ENCODE assay signal across 29 cellular contexts in genomic region chr20:60599381-60599780, GRCh38.
"Had no signal": no experiment of that assay in that cellular context is flagged by ENCODE, and none has a peak within 500 bp of the region (broad histone marks: within the 10 kb centered on the region; RNA-seq: fewer than 3 reads in every experiment).

No MANE protein-coding gene starts in this region.

- H3K9me3 Mint-ChIP-seq: stimulated activated effector memory CD8-positive, alpha-beta T cell treated with anti-CD3 and anti-CD28 coated beads, Interleukin-12 subunit alpha, Interleukin-12 subunit beta, amount 100 ng/mL, for 72 hours; type B pancreatic cell had no signal

- H3K27me3 Mint-ChIP-seq: stimulated activated memory B cell treated with anti-CD40 and anti-IgM and Interleukin-4, amounts not matched to agents 10 μg/mL and 1 μg/mL and 100 μg/mL, for 72 hours; stimulated activated naive B cell treated with anti-CD40 and anti-IgM and Interleukin-4, amounts not matched to agents 10 μg/mL and 1 μg/mL and 100 μg/mL, for 72 hours; stimulated activated naive CD8-positive, alpha-beta T cell treated with anti-CD3 and anti-CD28 coated beads, Interleukin-15, amount 100 ng/mL, for 72 hours; stimulated activated naive CD8-positive, alpha-beta T cell treated with anti-CD3 and anti-CD28 coated beads, Interleukin-15, Interleukin-2, amounts not matched to agents 100 ng/mL and 50 ng/mL, for 24 hours had no signal

- H3K27ac ChIP-seq: stomach, suprapubic skin, testis, thoracic aorta, thyroid gland, tibial artery, tibial nerve, transverse colon, upper lobe of left lung, upper lobe of right lung, uterus, vagina had no signal

- DNase-seq: stimulated activated CD4-positive, alpha-beta T cell treated with anti-CD3 and anti-CD28 coated beads, Interleukin-2, amount 100 ng/mL, for 48 hours; stimulated activated CD4-positive, alpha-beta T cell treated with anti-CD3 and anti-CD28 coated beads, Interleukin-4, amount 100 ng/mL, for 1 hour; stimulated activated CD4-positive, alpha-beta T cell treated with anti-CD3 and anti-CD28 coated beads, Interleukin-4, amount 100 ng/mL, for 24 hours; stimulated activated CD4-positive, alpha-beta T cell treated with anti-CD3 and anti-CD28 coated beads, Interleukin-4, amount 100 ng/mL, for 4 hours; stimulated activated CD8-positive, alpha-beta memory T cell treated with anti-CD3 and anti-CD28 coated beads, Interleukin-4, amount 100 ng/mL, for 48 hours; stimulated activated naive B cell treated with anti-CD40 and anti-IgM and Interleukin-4, amounts not matched to agents 10 μg/mL and 1 μg/mL and 100 μg/mL, for 72 hours; stimulated activated naive CD4-positive, alpha-beta T cell; stimulated activated naive CD4-positive, alpha-beta T cell treated with Interleukin-2 at 50 U/mL for 16 hours; stimulated activated naive CD8-positive, alpha-beta T cell treated with anti-CD3 and anti-CD28 coated beads, Interleukin-15, amount 100 ng/mL, for 72 hours; stimulated activated naive CD8-positive, alpha-beta T cell treated with anti-CD3 and anti-CD28 coated beads, Interleukin-15, Interleukin-2, amounts not matched to agents 100 U/mL and 50 U/mL, for 24 hours; stomach; substantia nigra; testis; thyroid gland; tibial artery; transverse colon; trophoblast cell; upper lobe of right lung; uterus had no signal

- FAIRE-seq: urothelium cell line had no signal

- H3K9me3 ChIP-seq: suprapubic skin, testis, thoracic aorta, thyroid gland, tibial artery, tibial nerve, transverse colon, upper lobe of left lung, upper lobe of right lung, uterus, vagina had no signal

- H3K36me3 ChIP-seq: stomach, suprapubic skin, thoracic aorta, thyroid gland, tibial artery, tibial nerve, transverse colon, upper lobe of left lung, upper lobe of right lung, uterus, vagina had no signal

- H3K4me3 ChIP-seq: stomach, suprapubic skin, testis, thoracic aorta, thyroid gland, tibial artery, tibial nerve, transverse colon, upper lobe of left lung, upper lobe of right lung, uterus, vagina had no signal

- H3K4me1 Mint-ChIP-seq: stimulated activated effector memory CD8-positive, alpha-beta T cell treated with anti-CD3 and anti-CD28 coated beads, Interleukin-12 subunit alpha, Interleukin-12 subunit beta, amount 100 ng/mL, for 72 hours; stimulated activated memory B cell treated with anti-CD40 and anti-IgM and Interleukin-4, amounts not matched to agents 10 μg/mL and 1 μg/mL and 100 μg/mL, for 72 hours; stimulated activated naive B cell treated with anti-CD40 and anti-IgM and Interleukin-4, amounts not matched to agents 10 μg/mL and 1 μg/mL and 100 μg/mL, for 72 hours; stimulated activated naive CD8-positive, alpha-beta T cell treated with anti-CD3 and anti-CD28 coated beads, Interleukin-15, amount 100 ng/mL, for 72 hours had no signal

- H3K4me1 ChIP-seq: stomach, suprapubic skin, testis, thyroid gland, tibial artery, tibial nerve, transverse colon, upper lobe of left lung, upper lobe of right lung, uterus, vagina had no signal

- H3K4me3 Mint-ChIP-seq: stimulated activated effector memory CD8-positive, alpha-beta T cell treated with anti-CD3 and anti-CD28 coated beads, Interleukin-12 subunit alpha, Interleukin-12 subunit beta, amount 100 ng/mL, for 72 hours; stimulated activated memory B cell treated with anti-CD40 and anti-IgM and Interleukin-4, amounts not matched to agents 10 μg/mL and 1 μg/mL and 100 μg/mL, for 72 hours; stimulated activated naive B cell treated with anti-CD40 and anti-IgM and Interleukin-4, amounts not matched to agents 10 μg/mL and 1 μg/mL and 100 μg/mL, for 72 hours; stimulated activated naive CD8-positive, alpha-beta T cell treated with anti-CD3 and anti-CD28 coated beads, Interleukin-15, amount 100 ng/mL, for 72 hours; stimulated activated naive CD8-positive, alpha-beta T cell treated with anti-CD3 and anti-CD28 coated beads, Interleukin-15, Interleukin-2, amounts not matched to agents 100 ng/mL and 50 ng/mL, for 24 hours; type B pancreatic cell had no signal

- H3K36me3 Mint-ChIP-seq: stimulated activated effector memory CD8-positive, alpha-beta T cell treated with anti-CD3 and anti-CD28 coated beads, Interleukin-12 subunit alpha, Interleukin-12 subunit beta, amount 100 ng/mL, for 72 hours; stimulated activated memory B cell treated with anti-CD40 and anti-IgM and Interleukin-4, amounts not matched to agents 10 μg/mL and 1 μg/mL and 100 μg/mL, for 72 hours; stimulated activated naive B cell treated with anti-CD40 and anti-IgM and Interleukin-4, amounts not matched to agents 10 μg/mL and 1 μg/mL and 100 μg/mL, for 72 hours; type B pancreatic cell had no signal

- H3K27ac Mint-ChIP-seq: stimulated activated effector memory CD8-positive, alpha-beta T cell treated with anti-CD3 and anti-CD28 coated beads, Interleukin-12 subunit alpha, Interleukin-12 subunit beta, amount 100 ng/mL, for 72 hours; stimulated activated memory B cell treated with anti-CD40 and anti-IgM and Interleukin-4, amounts not matched to agents 10 μg/mL and 1 μg/mL and 100 μg/mL, for 72 hours; stimulated activated naive B cell treated with anti-CD40 and anti-IgM and Interleukin-4, amounts not matched to agents 10 μg/mL and 1 μg/mL and 100 μg/mL, for 72 hours; stimulated activated naive CD8-positive, alpha-beta T cell treated with anti-CD3 and anti-CD28 coated beads, Interleukin-15, amount 100 ng/mL, for 72 hours; stimulated activated naive CD8-positive, alpha-beta T cell treated with anti-CD3 and anti-CD28 coated beads, Interleukin-15, Interleukin-2, amounts not matched to agents 100 ng/mL and 50 ng/mL, for 24 hours; type B pancreatic cell had no signal

- H3K27me3 ChIP-seq: stomach, suprapubic skin, testis, thyroid gland, tibial artery, tibial nerve, transverse colon, upper lobe of left lung, upper lobe of right lung, uterus, vagina had no signal
